ENCODE assay signal across 8 cellular contexts in the genomic region with DNA sequence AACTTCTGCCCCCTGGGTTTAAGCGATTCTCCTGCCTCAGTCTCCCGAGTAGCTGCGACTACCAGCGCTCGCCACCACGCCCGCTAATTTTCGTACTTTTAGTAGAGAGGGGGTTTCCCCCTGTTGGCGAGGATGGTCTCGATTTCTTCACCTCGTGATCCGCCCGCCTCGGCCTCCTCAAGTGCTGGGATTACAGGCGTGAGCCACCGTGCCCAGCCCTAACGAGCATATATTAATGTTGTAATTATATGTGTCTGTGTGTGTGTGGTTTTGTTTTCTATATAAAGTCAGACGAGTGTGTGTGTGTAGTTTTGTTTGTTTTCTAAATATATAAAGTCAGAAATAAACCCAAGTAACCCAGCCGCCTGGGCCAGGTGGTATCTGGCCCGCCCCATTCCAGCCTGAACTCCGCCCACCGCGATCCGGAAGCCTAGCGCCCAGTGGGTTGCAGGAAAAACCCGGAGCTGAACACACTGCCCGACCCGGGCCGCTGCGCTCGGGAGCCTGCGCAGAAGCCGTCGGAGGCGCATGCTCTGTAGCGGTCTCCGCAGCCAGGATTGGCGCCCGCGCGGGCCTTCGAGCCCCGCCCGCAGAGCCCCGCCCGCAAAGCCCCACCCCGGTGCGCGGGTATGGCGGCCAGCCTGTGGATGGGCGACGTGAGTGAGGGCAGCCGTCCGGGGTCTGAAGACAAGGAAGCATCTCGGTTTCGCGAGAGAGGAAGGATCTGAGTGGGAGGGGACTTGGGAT. TPM values are rescaled to one million over a fixed set of nuclear protein-coding genes. Genes with fewer than 3 reads are reported as not detected.
A peak's percentile ranks its signal among the peaks of the same experiment; 100 is the strongest.
DNase-seq lines count a peak whose midpoint lies in the region; ATAC-seq lines count a peak whose summit lies in the region.

TRNAU1AP (plus strand) TSS at position 604 of the 747 bp plus-strand sequence; CDS start at position 630, 26 bp downstream.

- POLR2A ChIA-PET in activated CD8-positive, alpha-beta memory T cell treated with anti-CD3 and anti-CD28 coated beads for 36 hours (lab: Charles Lee): interaction anchor here (0.6 to 5.8 kb wide), 4 partner anchors 27 to 293 kb away, joined by 3 to 87 read pairs (median 8); partner anchors contain the start of gene RNU11

- H3K27me3 ChIP-seq in effector memory CD4-positive, alpha-beta T cell (replicated peaks; ENCODE audit: control insufficient read depth, insufficient read depth, low read length, poor library complexity, severe bottlenecking): no peaks in the 10 kb centered on the region

- CTCF ChIA-PET in activated CD8-positive, alpha-beta memory T cell treated with anti-CD3 and anti-CD28 coated beads for 36 hours (lab: Charles Lee): interaction anchor here (1.6 to 2.4 kb wide), 3 partner anchors 25 to 34 kb away, joined by 3 to 19 read pairs (median 5); no protein-coding TSS in a partner anchor

- no peaks in the 10 kb centered on the region for H3K4me1 ChIP-seq in effector memory CD4-positive, alpha-beta T cell (ENCODE audit: control insufficient read depth, insufficient read depth, low read length, poor library complexity, severe bottlenecking)

- H3K36me3 ChIP-seq in effector memory CD4-positive, alpha-beta T cell (ENCODE audit: control insufficient read depth, insufficient read depth, low read length): peaks cover under 1% of the 10 kb centered on the region

- H3K27ac ChIP-seq in effector memory CD4-positive, alpha-beta T cell (ENCODE audit: insufficient read depth, low read length, poor library complexity, severe bottlenecking): peak within 1 kb of the TSS; percentile 74

- DNase-seq in COLO829 (ENCODE audit: low spot score) (peak; percentile 98), HT1080 (ENCODE audit: low read depth) (peak; percentile 94), NOMO-1 (lab: John Stamatoyannopoulos, UW; ENCODE audit: unreplicated experiment in 2 of 2) (peak; percentile 95 to 96), lung microvascular endothelial cell (ENCODE audit: low read depth in 2 of 2) (peak; percentile 98)
- DNase-seq in effector memory CD4-positive, alpha-beta T cell: peak; percentile 94 to 95 (median 95)
- peak; percentile 93 to 98 (median 97) for DNase-seq in stimulated activated CD4-positive, alpha-beta T cell treated with anti-CD3 and anti-CD28 coated beads, TNF-alpha, amount 100 ng/mL, for 4 hours (ENCODE audit: low read depth in 3 of 3)

- ATAC-seq in GM21360 (IDR thresholded peaks at IDR 0.05; ENCODE audit: unreplicated experiment): peak; percentile 88

- H3K4me3 ChIP-seq in effector memory CD4-positive, alpha-beta T cell (ENCODE audit: insufficient read depth, low read depth, low read length, poor library complexity, severe bottlenecking): peak within 1 kb of the TSS; percentile 88

- no peaks in the 10 kb centered on the region for H3K9me3 ChIP-seq in effector memory CD4-positive, alpha-beta T cell (ENCODE audit: control insufficient read depth, low read length)

RNA-seq across cellular contexts. Expression of gene TRNAU1AP, which starts in this region (rescaled TPM):
- total RNA-seq in HT1080 (2014; rRNA removed; shearing (Covaris generic)): 18.9 and 26.4 TPM in 2 replicates
- polyA plus RNA-seq in HT1080 (2015; cell fraction: cytosol; rRNA removed): 10.3 and 12.0 TPM in 2 replicates
- 14.8 and 18.5 TPM in 2 replicates for polyA plus RNA-seq in HT1080 (2015; cell fraction: nucleus; rRNA removed)
- total RNA-seq in activated CD8-positive, alpha-beta memory T cell treated with anti-CD3 and anti-CD28 coated beads for 36 hours: 10 to 100 TPM; 40.9 to 42.9 TPM
- 17.7 and 19.2 TPM in 2 replicates for total RNA-seq in lung microvascular endothelial cell

Comparison
In these comparisons a context has a peak if more than half of its experiments do, and no peak if none do; other contexts are left out.
1. Peak in every context shown above with its lines: DNase-seq, ATAC-seq, H3K4me3 ChIP-seq and H3K27ac ChIP-seq.